Comparison of ENCODE assay signal across 8 cellular contexts in the genomic region with DNA sequence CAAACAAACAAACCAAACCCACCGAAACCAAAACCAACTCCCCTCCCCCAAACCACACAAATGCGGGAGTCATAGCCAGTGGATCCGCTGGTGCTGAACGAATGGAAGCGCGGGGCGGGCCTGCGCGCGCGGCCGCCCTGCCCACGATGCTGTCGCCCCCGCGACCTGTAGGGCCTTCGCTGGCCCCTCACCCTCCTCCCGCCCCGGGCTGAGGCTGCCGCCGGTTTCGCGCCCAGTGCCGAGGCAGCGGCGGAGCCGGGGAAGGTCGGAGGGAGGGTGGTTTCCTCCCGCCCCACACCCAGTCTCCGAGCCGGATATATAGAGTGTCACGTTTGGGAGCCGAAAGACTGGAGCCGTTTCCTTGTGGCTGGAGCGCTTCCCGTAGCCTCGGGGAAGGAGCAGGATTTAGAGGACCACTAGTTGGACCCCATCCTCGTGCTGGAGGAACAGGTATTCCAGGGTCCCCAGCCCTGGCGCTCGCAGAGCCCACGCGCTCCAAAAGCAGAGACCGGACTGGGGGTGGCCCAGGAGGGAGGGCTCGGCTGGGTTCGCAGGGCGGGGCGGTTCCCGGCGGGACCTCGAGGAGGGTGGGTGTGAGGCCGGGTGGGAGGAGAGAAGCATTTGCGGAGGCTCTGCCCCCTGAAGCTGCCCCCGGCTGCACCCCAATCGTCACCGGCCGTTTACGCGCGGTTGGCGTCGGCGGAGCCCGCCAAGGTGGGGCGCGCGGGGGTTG. TPM values are rescaled to one million over a fixed set of nuclear protein-coding genes. Genes with fewer than 3 reads are reported as not detected.
DNase-seq lines count a peak whose midpoint lies in the region; ATAC-seq and TF ChIP-seq lines count a peak whose summit lies in the region.

A gene (plus strand): TSS at position 321 of the 733 bp plus-strand sequence. CDS start 121,172 bp downstream, outside the sequence.

- H3K4me2 ChIP-seq in PC-9 = peak within 1 kb of the TSS; percentile 82

- ATAC-seq in HG02884 (IDR thresholded peaks at IDR 0.05; ENCODE audit: unreplicated experiment) (peak; percentile 31), foreskin keratinocyte (peak; percentile 79)

- H3F3A ChIP-seq in PC-9 (ENCODE audit: insufficient read depth, low read depth) = no peaks in the 10 kb centered on the region

- BruUV-seq in PC-9 (replicated peaks; lab: Mats Ljungman, UMichigan) = TSS peak; percentile 80

- peak within 1 kb of the TSS; percentile 58 for H3K27ac ChIP-seq in PC-9
- H3K27ac ChIP-seq in foreskin keratinocyte = peak within 1 kb of the TSS; percentile 86
- peak within 1 kb of the TSS; percentile 51 to 74 (median 58) for H3K27ac ChIP-seq in thyroid gland

- no peaks in the 10 kb centered on the region for H3K9me2 ChIP-seq in PC-9 (ENCODE audit: insufficient read depth)

- H3K36me3 ChIP-seq in PC-9 (ENCODE audit: low read depth) (no peaks in the 10 kb centered on the region), thyroid gland (no peaks in the 10 kb centered on the region)

- peak within 1 kb of the TSS; percentile 92 for H3K4me3 Mint-ChIP-seq in neural crest cell

- CTCF ChIA-PET in PC-9 (lab: Charles Lee) = no interaction called here

- no peaks in the 10 kb centered on the region for H3K79me2 ChIP-seq in PC-9 (ENCODE audit: low read depth)

- no peaks in the 10 kb centered on the region for H3K36me3 Mint-ChIP-seq in neural crest cell (ENCODE audit: low read depth)

- H3K4me1 Mint-ChIP-seq in neural crest cell = peaks cover 31% of the 10 kb centered on the region

- no peaks in the 10 kb centered on the region for H3K27me3 ChIP-seq in PC-9 (ENCODE audit: insufficient read depth, low read depth)
- no peaks in the 10 kb centered on the region for H3K27me3 ChIP-seq in foreskin keratinocyte
- H3K27me3 ChIP-seq in thyroid gland = no peaks in the 10 kb centered on the region

- H3K27ac Mint-ChIP-seq in neural crest cell (ENCODE audit: unreplicated experiment) = peak within 1 kb of the TSS; percentile 58

- H2AFZ ChIP-seq in PC-9 = peak within 1 kb of the TSS; percentile 88

- TF ChIP-seq POLR2A in thyroid gland (IDR thresholded peaks at IDR 0.05) = no peak

- H4K20me1 ChIP-seq in PC-9 (ENCODE audit: insufficient read depth) = no peaks in the 10 kb centered on the region

- TF ChIP-seq CTCF in PC-9 (conservative IDR thresholded peaks at IDR 0.05) (no peak), foreskin keratinocyte (conservative IDR thresholded peaks at IDR 0.05) (no peak), neural crest cell (conservative IDR thresholded peaks at IDR 0.05) (no peak), thyroid gland (IDR thresholded peaks at IDR 0.05) (no peak)

- H3K4me3 ChIP-seq in PC-9 (peak within 1 kb of the TSS; percentile 72), thyroid gland (replicated peaks in 1 of 3) (peak within 1 kb of the TSS in 2 of 3 donors; percentile 4 to 46)

- peaks cover 39% of the 10 kb centered on the region for H3K27me3 Mint-ChIP-seq in neural crest cell (ENCODE audit: low read depth)

- peaks cover 14% of the 10 kb centered on the region for H3K4me1 ChIP-seq in PC-9 (replicated peaks; ENCODE audit: insufficient read depth)
- peaks cover 10% of the 10 kb centered on the region for H3K4me1 ChIP-seq in foreskin keratinocyte
- H3K4me1 ChIP-seq in thyroid gland = no peaks in the 10 kb centered on the region

- no peaks in the 10 kb centered on the region for H3K9me3 ChIP-seq in PC-9 (ENCODE audit: insufficient read depth, low read depth)
- H3K9me3 ChIP-seq in thyroid gland = no peaks in the 10 kb centered on the region

- H3K9me3 Mint-ChIP-seq in neural crest cell = no peaks in the 10 kb centered on the region

- intact Hi-C loops in PC-9 (cut with micrococcal nuclease; ENCODE audit: unreplicated experiment) (loop anchor here (2.0 kb wide), 1 partner anchor 94 kb away; no protein-coding TSS in a partner anchor), thyroid gland (cut with DNase I) (no loop called here)

- POLR2A ChIA-PET in PC-9 (lab: Charles Lee; ENCODE audit: unreplicated experiment) = interaction anchor here (0.6 to 1.2 kb wide), 3 partner anchors 161 to 232 kb away, joined by 3 to 10 read pairs (median 4); a partner anchor contains a TSS

- WGBS in thyroid gland, 2 donors = 1 to 3% methylated on average over 27 to 39 of the region's 66 CpGs

- DNase-seq in DMS 273 (lab: John Stamatoyannopoulos, UW; ENCODE audit: unreplicated experiment) = peak; percentile 73
- DNase-seq in DMS 273 treated with DMSO at 0.1 percent for 48 hours (lab: John Stamatoyannopoulos, UW) = no peak
- peak; percentile 39 to 70 for DNase-seq in PC-9
- peak; percentile 36 for DNase-seq in activated gamma-delta T cell (lab: John Stamatoyannopoulos, UW)
- peak in 1 of 2 donors; percentile 52 for DNase-seq in foreskin keratinocyte
- DNase-seq in neural crest cell (ENCODE audit: low read depth, low spot score) = peak; percentile 35
- no peak for DNase-seq in thyroid gland

RNA-seq across cellular contexts. Expression of the gene that starts here (rescaled TPM):
- total RNA-seq in PC-9 (2021) (11.0 and 12.3 TPM in 2 replicates), foreskin keratinocyte (10.1 and 12.9 TPM in 2 replicates), neural crest cell (13.3 and 13.6 TPM in 2 replicates), thyroid gland (1 to 10 TPM; 3.2 to 9.1 (median 4.3) TPM)
- 5.7 and 5.8 TPM in 2 replicates for polyA plus RNA-seq in foreskin keratinocyte

Comparison
In these comparisons a context has a peak if more than half of its experiments do, and no peak if none do; other contexts are left out.
1. DNase-seq: peak in DMS 273 (single experiment), PC-9 (2 of 2), activated gamma-delta T cell (single experiment) and neural crest cell (single experiment); none in DMS 273 treated with DMSO at 0.1 percent for 48 hours (single experiment) and thyroid gland (0 of 2).
2. Peak in every context shown above with its lines, with median percentiles within 50 percentile points of each other: H3K27ac ChIP-seq.